8 cellular contexts compared by ENCODE assay signal in the genomic region with DNA sequence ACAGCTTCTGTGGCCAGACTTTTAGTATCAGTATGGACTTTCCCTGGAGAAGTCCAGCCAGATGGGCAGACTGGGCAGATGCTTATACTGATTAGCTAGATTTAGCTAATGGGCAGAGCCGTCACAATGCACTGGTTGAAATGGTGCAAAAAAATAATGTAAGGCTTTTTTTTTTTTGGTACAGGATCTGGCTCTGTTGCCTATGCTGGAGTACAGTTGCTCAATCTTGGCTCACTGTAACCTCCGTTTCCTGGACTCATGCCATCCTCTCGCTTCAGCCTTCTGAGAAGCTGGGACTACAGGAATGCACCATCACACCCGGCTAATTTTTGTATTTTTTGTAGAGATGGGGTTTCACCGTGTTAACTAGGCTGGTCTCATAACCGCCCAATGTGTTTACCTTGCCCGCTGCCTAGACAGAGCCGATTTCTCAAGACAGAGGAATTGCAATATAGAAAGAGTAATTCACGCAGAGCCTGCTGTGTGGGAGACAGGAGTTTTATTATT. TPM values are rescaled to one million over a fixed set of nuclear protein-coding genes. Genes with fewer than 3 reads are reported as not detected.
DNase-seq lines count a peak whose midpoint lies in the region; ATAC-seq, FAIRE-seq and TF ChIP-seq lines count a peak whose summit lies in the region.

No MANE protein-coding gene starts in this region.

- peaks cover 15% of the 10 kb centered on the region for H3K36me3 Mint-ChIP-seq in MCF 10A (ENCODE audit: insufficient read depth, unreplicated experiment)

- peak overlapping the region; percentile 71 for H3K27ac Mint-ChIP-seq in MCF 10A (ENCODE audit: low read depth, unreplicated experiment)

- no peak overlapping the region for H3K27ac ChIP-seq in HepG2 (ENCODE audit: extremely low read length, insufficient read depth, low read length)

- H3K36me3 ChIP-seq in HepG2 (replicated peaks in 1 of 2; ENCODE audit: control insufficient read depth in 1 of 2, insufficient read depth in 2 of 2, low read length in 2 of 2) = no peaks in the 10 kb centered on the region

- H3K4me1 ChIP-seq in HepG2 (ENCODE audit: insufficient read depth, low read length) = peaks cover 14% of the 10 kb centered on the region

- no peaks in the 10 kb centered on the region for H3K79me2 ChIP-seq in HepG2 (ENCODE audit: insufficient read depth, low read length)

- TF ChIP-seq EP300 in HepG2 (IDR thresholded peaks at IDR 0.05; ENCODE audit: low read depth in 2 of 2, low read length in 2 of 2) = no peak
- no peak for TF ChIP-seq EP300 in HepG2 (CRISPR knock-in tag; IDR thresholded peaks at IDR 0.05; ENCODE audit: borderline replicate concordance)

- BruUV-seq in MCF 10A (replicated peaks; lab: Mats Ljungman, UMichigan) (TSS peak; percentile 98), HepG2 (replicated peaks; lab: Mats Ljungman, UMichigan) (no TSS peak)

- POLR2A ChIA-PET in MCF 10A (lab: Yijun Ruan, JAX) (interaction anchor here (0.8 to 3.5 kb wide), 18 partner anchors 10 to 401 kb away, joined by 3 to 21 read pairs (median 6); a partner anchor contains a TSS), HepG2 (lab: Yijun Ruan, JAX) (interaction anchor here (0.8 to 1.4 kb wide), 2 partner anchors 11 to 57 kb away, joined by 3 read pairs; a partner anchor contains a TSS)

- H2AFZ ChIP-seq in HepG2 (ENCODE audit: low read length) = no peak overlapping the region

- no peak for TF ChIP-seq POLR2A in HepG2 (IDR thresholded peaks at IDR 0.05; ENCODE audit: insufficient read depth in 1 of 2, low read depth in 2 of 2, low read length in 2 of 2)

- TF ChIP-seq CTCF in MCF 10A (IDR thresholded peaks at IDR 0.05; ENCODE audit: unreplicated experiment) (no peak), HepG2 (CRISPR knock-in tag; IDR thresholded peaks at IDR 0.05) (no peak)

- no peak for TF ChIP-seq RAD21 in HepG2 (CRISPR knock-in tag; IDR thresholded peaks at IDR 0.05)

- DNase-seq in SIG-M5 treated with dmso at 0.1 percent for 504 hours (lab: John Stamatoyannopoulos, UW; ENCODE audit: unreplicated experiment) = peak; percentile 50
- no peak for DNase-seq in SIG-M5 (lab: John Stamatoyannopoulos, UW)
- DNase-seq in MCF 10A (ENCODE audit: unreplicated experiment) = peak; percentile 96
- DNase-seq in HepG2 (ENCODE audit: low spot score) = no peak
- DNase-seq in ureter (ENCODE audit: low spot score) = peak; percentile 82
- DNase-seq in DMS53 treated with DMSO at 0.1 percent for 48 hours (lab: John Stamatoyannopoulos, UW; ENCODE audit: unreplicated experiment) = no peak

- peak overlapping the region; percentile 56 for H3K4me3 Mint-ChIP-seq in MCF 10A (ENCODE audit: unreplicated experiment)

- H3K27me3 ChIP-seq in HepG2 (ENCODE audit: control insufficient read depth in 1 of 2, insufficient read depth in 2 of 2, low read length in 2 of 2) = no peaks in the 10 kb centered on the region

- no peak overlapping the region for H3K4me3 ChIP-seq in HepG2 (replicated peaks in 1 of 3; ENCODE audit: insufficient read depth in 1 of 3, low read depth in 2 of 3, low read length in 3 of 3)

- FAIRE-seq in HepG2 (lab: Jason Lieb, UNC) = peak; percentile 63

- WGBS in HepG2 (ENCODE audit: low lambda C conversion rate) = 2% methylated on average over 9 of the region's 9 CpGs

- ATAC-seq in HepG2 = peak; percentile 72
- no peak for ATAC-seq in HG03571 (IDR thresholded peaks at IDR 0.05; ENCODE audit: unreplicated experiment)
- ATAC-seq in GM18520 (IDR thresholded peaks at IDR 0.05; ENCODE audit: unreplicated experiment) = no peak

- intact Hi-C loops in MCF 10A (cut with micrococcal nuclease) (no loop called here), HepG2 (cut with micrococcal nuclease; ENCODE audit: unreplicated experiment) (no loop called here)

- no peak overlapping the region for H3K9ac ChIP-seq in HepG2 (ENCODE audit: insufficient read depth, low read depth, low read length)

- H3K9me3 ChIP-seq in HepG2 (ENCODE audit: low read length) = no peaks in the 10 kb centered on the region

- H3K4me1 Mint-ChIP-seq in MCF 10A (ENCODE audit: insufficient read depth, unreplicated experiment) = peaks cover 16% of the 10 kb centered on the region

- H3K9me3 Mint-ChIP-seq in MCF 10A (ENCODE audit: unreplicated experiment) = no peaks in the 10 kb centered on the region

- in situ Hi-C loops in HepG2 (cut with HindIII; ENCODE audit: extremely low pct_ligation_motif_present, low pct_unique_long_range_greater_than_20kb) = no loop called here

- no peak overlapping the region; the same call in 1 of the 2 replicates for H3K4me2 ChIP-seq in HepG2 (ENCODE audit: low read depth, low read length)

- CTCF ChIA-PET in MCF 10A (lab: Yijun Ruan, JAX) = interaction anchor here (0.6 to 2.9 kb wide), 8 partner anchors 9 to 406 kb away, joined by 3 to 17 read pairs (median 4); a partner anchor contains a TSS
- CTCF ChIA-PET in HepG2 (lab: Yijun Ruan, JAX; ENCODE audit: low intra/inter-chr PET ratio, low total read pairs) = no interaction called here

- no peaks in the 10 kb centered on the region for H3K27me3 Mint-ChIP-seq in MCF 10A (ENCODE audit: insufficient read depth, unreplicated experiment)

- no peaks in the 10 kb centered on the region for H4K20me1 ChIP-seq in HepG2 (ENCODE audit: insufficient read depth, low read length)

RNA-seq across cellular contexts. Expression of a gene that starts 16.4 kb away (rescaled TPM):
- total RNA-seq in MCF 10A (2022) (20.3 and 27.1 TPM in 2 replicates), HepG2 (2016; rRNA removed; fragmentation: Illumina TruSeq; extraction: Trizol) (45.5 and 47.6 TPM in 2 replicates), ureter (1.0 TPM)
- total RNA-seq in HepG2 (2016; cell fraction: cytosol; rRNA removed; fragmentation: Illumina TruSeq; extraction: Trizol; ENCODE audit: low read depth) = 7.7 and 8.2 TPM in 2 replicates
- total RNA-seq in HepG2 (2016; cell fraction: insoluble cytoplasmic fraction; rRNA removed; fragmentation: Illumina TruSeq; extraction: Trizol) = 43.2 and 48.8 TPM in 2 replicates
- 18.6 and 22.9 TPM in 2 replicates for total RNA-seq in HepG2 (2016; cell fraction: membrane; rRNA removed; fragmentation: Illumina TruSeq; extraction: Trizol)
- 40.9 and 44.4 TPM in 2 replicates for total RNA-seq in HepG2 (2016; cell fraction: nucleus; rRNA removed; fragmentation: Illumina TruSeq; extraction: Trizol)
- polyA plus RNA-seq in HepG2 (2011; rRNA removed) = 20.4 and 25.0 TPM in 2 replicates
- 12.6 and 23.6 TPM in 2 replicates for polyA plus RNA-seq in HepG2 (2011; cell fraction: cytosol; rRNA removed)
- polyA plus RNA-seq in HepG2 (2011; cell fraction: nucleus; rRNA removed) = 42.5 and 71.9 TPM in 2 replicates
- polyA plus RNA-seq in HepG2 (2012) = 13.7 and 21.2 TPM in 2 replicates
- 3.3 and 3.9 TPM in 2 replicates for polyA plus RNA-seq in HepG2 (2016; cell fraction: cytosol; fragmentation: Illumina TruSeq; extraction: Trizol; ENCODE audit: low read depth)
- 50.9 and 58.4 TPM in 2 replicates for polyA plus RNA-seq in HepG2 (2016; cell fraction: insoluble cytoplasmic fraction; fragmentation: Illumina TruSeq; extraction: Trizol; ENCODE audit: low read depth)
- 6.2 and 7.1 TPM in 2 replicates for polyA plus RNA-seq in HepG2 (2016; cell fraction: membrane; fragmentation: Illumina TruSeq; extraction: Trizol; ENCODE audit: low read depth)
- 83.2 and 93.0 TPM in 2 replicates for polyA plus RNA-seq in HepG2 (2016; cell fraction: nucleus; fragmentation: Illumina TruSeq; extraction: Trizol; ENCODE audit: insufficient read depth, low read depth)
- polyA minus RNA-seq in HepG2 (2011; rRNA and poly(A)+ RNA removed; ENCODE audit: low replicate concordance) = 36.0 and 106 TPM in 2 replicates
- polyA minus RNA-seq in HepG2 (2011; cell fraction: cytosol; rRNA and poly(A)+ RNA removed) = 8.9 and 14.8 TPM in 2 replicates
- 35.4 and 47.3 TPM in 2 replicates for polyA minus RNA-seq in HepG2 (2011; cell fraction: nucleus; rRNA and poly(A)+ RNA removed)

RNA-seq across cellular contexts. Expression of a gene that starts 35.6 kb away (rescaled TPM):
- total RNA-seq in MCF 10A (2022) (28.9 and 33.9 TPM in 2 replicates), HepG2 (2016; rRNA removed; fragmentation: Illumina TruSeq; extraction: Trizol) (14.3 and 25.4 TPM in 2 replicates), ureter (58.8 TPM)
- total RNA-seq in HepG2 (2016; cell fraction: cytosol; rRNA removed; fragmentation: Illumina TruSeq; extraction: Trizol; ENCODE audit: low read depth) = 8.6 and 10.0 TPM in 2 replicates
- 13.8 and 26.7 TPM in 2 replicates for total RNA-seq in HepG2 (2016; cell fraction: insoluble cytoplasmic fraction; rRNA removed; fragmentation: Illumina TruSeq; extraction: Trizol)
- 20.1 and 20.5 TPM in 2 replicates for total RNA-seq in HepG2 (2016; cell fraction: membrane; rRNA removed; fragmentation: Illumina TruSeq; extraction: Trizol)
- 25.9 and 27.3 TPM in 2 replicates for total RNA-seq in HepG2 (2016; cell fraction: nucleus; rRNA removed; fragmentation: Illumina TruSeq; extraction: Trizol)
- 61.9 and 77.2 TPM in 2 replicates for polyA plus RNA-seq in HepG2 (2011; rRNA removed)
- 41.5 and 45.3 TPM in 2 replicates for polyA plus RNA-seq in HepG2 (2011; cell fraction: cytosol; rRNA removed)
- 358 and 376 TPM in 2 replicates for polyA plus RNA-seq in HepG2 (2011; cell fraction: nucleus; rRNA removed)
- polyA plus RNA-seq in HepG2 (2012) = 45.7 and 67.9 TPM in 2 replicates
- 16.9 and 19.4 TPM in 2 replicates for polyA plus RNA-seq in HepG2 (2016; cell fraction: cytosol; fragmentation: Illumina TruSeq; extraction: Trizol; ENCODE audit: low read depth)
- 26.3 and 31.9 TPM in 2 replicates for polyA plus RNA-seq in HepG2 (2016; cell fraction: insoluble cytoplasmic fraction; fragmentation: Illumina TruSeq; extraction: Trizol; ENCODE audit: low read depth)
- polyA plus RNA-seq in HepG2 (2016; cell fraction: membrane; fragmentation: Illumina TruSeq; extraction: Trizol; ENCODE audit: low read depth) = 31.4 and 34.9 TPM in 2 replicates
- polyA plus RNA-seq in HepG2 (2016; cell fraction: nucleus; fragmentation: Illumina TruSeq; extraction: Trizol; ENCODE audit: insufficient read depth, low read depth) = 98.6 and 111 TPM in 2 replicates
- 22.2 and 35.1 TPM in 2 replicates for polyA minus RNA-seq in HepG2 (2011; rRNA and poly(A)+ RNA removed; ENCODE audit: low replicate concordance)
- polyA minus RNA-seq in HepG2 (2011; cell fraction: cytosol; rRNA and poly(A)+ RNA removed) = 11.8 and 13.5 TPM in 2 replicates
- polyA minus RNA-seq in HepG2 (2011; cell fraction: nucleus; rRNA and poly(A)+ RNA removed) = 33.0 and 41.3 TPM in 2 replicates

RNA-seq across cellular contexts. Expression of a gene that starts 42.7 kb away (rescaled TPM):
- total RNA-seq in MCF 10A (2022) (212 and 231 TPM in 2 replicates), HepG2 (2016; rRNA removed; fragmentation: Illumina TruSeq; extraction: Trizol) (106 and 180 TPM in 2 replicates), ureter (157 TPM)
- 87.7 and 122 TPM in 2 replicates for total RNA-seq in HepG2 (2016; cell fraction: cytosol; rRNA removed; fragmentation: Illumina TruSeq; extraction: Trizol; ENCODE audit: low read depth)
- total RNA-seq in HepG2 (2016; cell fraction: insoluble cytoplasmic fraction; rRNA removed; fragmentation: Illumina TruSeq; extraction: Trizol) = 99.2 and 177 TPM in 2 replicates
- 103 and 132 TPM in 2 replicates for total RNA-seq in HepG2 (2016; cell fraction: membrane; rRNA removed; fragmentation: Illumina TruSeq; extraction: Trizol)
- total RNA-seq in HepG2 (2016; cell fraction: nucleus; rRNA removed; fragmentation: Illumina TruSeq; extraction: Trizol) = 108 and 119 TPM in 2 replicates
- 169 and 170 TPM in 2 replicates for polyA plus RNA-seq in HepG2 (2011; rRNA removed)
- 216 and 233 TPM in 2 replicates for polyA plus RNA-seq in HepG2 (2011; cell fraction: cytosol; rRNA removed)
- 172 and 210 TPM in 2 replicates for polyA plus RNA-seq in HepG2 (2011; cell fraction: nucleus; rRNA removed)
- 255 and 283 TPM in 2 replicates for polyA plus RNA-seq in HepG2 (2012)
- 146 and 200 TPM in 2 replicates for polyA plus RNA-seq in HepG2 (2016; cell fraction: cytosol; fragmentation: Illumina TruSeq; extraction: Trizol; ENCODE audit: low read depth)
- 151 and 161 TPM in 2 replicates for polyA plus RNA-seq in HepG2 (2016; cell fraction: insoluble cytoplasmic fraction; fragmentation: Illumina TruSeq; extraction: Trizol; ENCODE audit: low read depth)
- 164 and 192 TPM in 2 replicates for polyA plus RNA-seq in HepG2 (2016; cell fraction: membrane; fragmentation: Illumina TruSeq; extraction: Trizol; ENCODE audit: low read depth)
- polyA plus RNA-seq in HepG2 (2016; cell fraction: nucleus; fragmentation: Illumina TruSeq; extraction: Trizol; ENCODE audit: insufficient read depth, low read depth) = 257 and 280 TPM in 2 replicates
- polyA minus RNA-seq in HepG2 (2011; rRNA and poly(A)+ RNA removed; ENCODE audit: low replicate concordance) = 123 and 177 TPM in 2 replicates
- 58.9 and 70.6 TPM in 2 replicates for polyA minus RNA-seq in HepG2 (2011; cell fraction: cytosol; rRNA and poly(A)+ RNA removed)
- polyA minus RNA-seq in HepG2 (2011; cell fraction: nucleus; rRNA and poly(A)+ RNA removed) = 46.0 and 46.9 TPM in 2 replicates

RNA-seq across cellular contexts. Expression of a gene that starts 44.7 kb away (rescaled TPM):
- 6.7 and 9.9 TPM in 2 replicates for total RNA-seq in MCF 10A (2022)
- 0.41 and 0.75 TPM in 2 replicates for total RNA-seq in HepG2 (2016; rRNA removed; fragmentation: Illumina TruSeq; extraction: Trizol)
- total RNA-seq in HepG2 (2016; cell fraction: cytosol; rRNA removed; fragmentation: Illumina TruSeq; extraction: Trizol; ENCODE audit: low read depth) = 0.09 and 0.10 TPM in 2 replicates
- total RNA-seq in HepG2 (2016; cell fraction: insoluble cytoplasmic fraction; rRNA removed; fragmentation: Illumina TruSeq; extraction: Trizol) = 0.42 and 0.78 TPM in 2 replicates
- 0.14 and 0.15 TPM in 2 replicates for total RNA-seq in HepG2 (2016; cell fraction: membrane; rRNA removed; fragmentation: Illumina TruSeq; extraction: Trizol)
- 1.1 and 1.4 TPM in 2 replicates for total RNA-seq in HepG2 (2016; cell fraction: nucleus; rRNA removed; fragmentation: Illumina TruSeq; extraction: Trizol)
- 1.1 and 1.9 TPM in 2 replicates for polyA plus RNA-seq in HepG2 (2011; rRNA removed)
- 0.32 and 0.33 TPM in 2 replicates for polyA plus RNA-seq in HepG2 (2011; cell fraction: cytosol; rRNA removed)
- polyA plus RNA-seq in HepG2 (2011; cell fraction: nucleus; rRNA removed) = 12.4 and 12.6 TPM in 2 replicates
- polyA plus RNA-seq in HepG2 (2012) = 2.7 and 3.4 TPM in 2 replicates
- 0.07 TPM in 2 replicates for polyA plus RNA-seq in HepG2 (2016; cell fraction: cytosol; fragmentation: Illumina TruSeq; extraction: Trizol; ENCODE audit: low read depth)
- polyA plus RNA-seq in HepG2 (2016; cell fraction: insoluble cytoplasmic fraction; fragmentation: Illumina TruSeq; extraction: Trizol; ENCODE audit: low read depth) = 0.70 and 1.0 TPM in 2 replicates
- polyA plus RNA-seq in HepG2 (2016; cell fraction: membrane; fragmentation: Illumina TruSeq; extraction: Trizol; ENCODE audit: low read depth) = 0.16 and 0.18 TPM in 2 replicates
- polyA plus RNA-seq in HepG2 (2016; cell fraction: nucleus; fragmentation: Illumina TruSeq; extraction: Trizol; ENCODE audit: insufficient read depth, low read depth) = 6.2 and 14.4 TPM in 2 replicates
- polyA minus RNA-seq in HepG2 (2011; rRNA and poly(A)+ RNA removed; ENCODE audit: low replicate concordance) = 0.98 and 2.6 TPM in 2 replicates
- 0.26 and 0.49 TPM in 2 replicates for polyA minus RNA-seq in HepG2 (2011; cell fraction: cytosol; rRNA and poly(A)+ RNA removed)
- 2.2 and 4.4 TPM in 2 replicates for polyA minus RNA-seq in HepG2 (2011; cell fraction: nucleus; rRNA and poly(A)+ RNA removed)
- 32.6 TPM for total RNA-seq in ureter

RNA-seq across cellular contexts. Expression of a gene that starts 52.4 kb away (rescaled TPM):
- 39.7 and 47.7 TPM in 2 replicates for total RNA-seq in MCF 10A (2022)
- total RNA-seq in HepG2 (2016; rRNA removed; fragmentation: Illumina TruSeq; extraction: Trizol) = 48.9 and 49.4 TPM in 2 replicates
- 9.4 and 11.8 TPM in 2 replicates for total RNA-seq in HepG2 (2016; cell fraction: cytosol; rRNA removed; fragmentation: Illumina TruSeq; extraction: Trizol; ENCODE audit: low read depth)
- 39.5 and 51.1 TPM in 2 replicates for total RNA-seq in HepG2 (2016; cell fraction: insoluble cytoplasmic fraction; rRNA removed; fragmentation: Illumina TruSeq; extraction: Trizol)
- total RNA-seq in HepG2 (2016; cell fraction: membrane; rRNA removed; fragmentation: Illumina TruSeq; extraction: Trizol) = 35.4 and 40.7 TPM in 2 replicates
- total RNA-seq in HepG2 (2016; cell fraction: nucleus; rRNA removed; fragmentation: Illumina TruSeq; extraction: Trizol) = 28.1 and 35.0 TPM in 2 replicates
- 21.5 and 21.8 TPM in 2 replicates for polyA plus RNA-seq in HepG2 (2011; rRNA removed)
- polyA plus RNA-seq in HepG2 (2011; cell fraction: cytosol; rRNA removed) = 8.9 and 9.8 TPM in 2 replicates
- polyA plus RNA-seq in HepG2 (2011; cell fraction: nucleus; rRNA removed) = 37.6 and 42.8 TPM in 2 replicates
- 28.0 and 40.6 TPM in 2 replicates for polyA plus RNA-seq in HepG2 (2012)
- 9.5 and 11.3 TPM in 2 replicates for polyA plus RNA-seq in HepG2 (2016; cell fraction: cytosol; fragmentation: Illumina TruSeq; extraction: Trizol; ENCODE audit: low read depth)
- polyA plus RNA-seq in HepG2 (2016; cell fraction: insoluble cytoplasmic fraction; fragmentation: Illumina TruSeq; extraction: Trizol; ENCODE audit: low read depth) = 46.2 and 62.5 TPM in 2 replicates
- 27.7 and 31.8 TPM in 2 replicates for polyA plus RNA-seq in HepG2 (2016; cell fraction: membrane; fragmentation: Illumina TruSeq; extraction: Trizol; ENCODE audit: low read depth)
- 75.8 and 76.6 TPM in 2 replicates for polyA plus RNA-seq in HepG2 (2016; cell fraction: nucleus; fragmentation: Illumina TruSeq; extraction: Trizol; ENCODE audit: insufficient read depth, low read depth)
- 15.6 and 16.1 TPM in 2 replicates for polyA minus RNA-seq in HepG2 (2011; rRNA and poly(A)+ RNA removed; ENCODE audit: low replicate concordance)
- 7.0 and 9.3 TPM in 2 replicates for polyA minus RNA-seq in HepG2 (2011; cell fraction: cytosol; rRNA and poly(A)+ RNA removed)
- 10.8 and 15.5 TPM in 2 replicates for polyA minus RNA-seq in HepG2 (2011; cell fraction: nucleus; rRNA and poly(A)+ RNA removed)
- total RNA-seq in ureter = 28.8 TPM

Comparison
In these comparisons a context has a peak if more than half of its experiments do, and no peak if none do; other contexts are left out.
1. DNase-seq: peak in SIG-M5 treated with dmso at 0.1 percent for 504 hours (single experiment), MCF 10A (single experiment) and ureter (single experiment); none in SIG-M5 (single experiment), HepG2 (single experiment) and DMS53 treated with DMSO at 0.1 percent for 48 hours (single experiment).